8 cellular contexts compared by ENCODE assay signal in genomic region chr15:92069308-92070244, GRCh38.
DNase-seq lines count a peak whose midpoint lies in the region; ATAC-seq and TF ChIP-seq lines count a peak whose summit lies in the region.

No MANE protein-coding gene starts in this region.

- H3K4me1 Mint-ChIP-seq in naive thymus-derived CD4-positive, alpha-beta T cell, result peaks cover 19 to 67% (median 48%) of the 10 kb centered on the region in 7 donors

- H3K27ac ChIP-seq in naive thymus-derived CD4-positive, alpha-beta T cell (ENCODE audit: low read depth, low read length), result no peak overlapping the region
- H3K27ac ChIP-seq in tibial artery, result peak overlapping the region; percentile 67 to 74

- peak overlapping the region in 1 of 2 donors; percentile 19 for H3K4me3 ChIP-seq in cardiac fibroblast (replicated peaks in 1 of 2; ENCODE audit: low read depth in 2 of 2, low read length in 2 of 2)
- no peak overlapping the region for H3K4me3 ChIP-seq in naive thymus-derived CD4-positive, alpha-beta T cell (ENCODE audit: low read length)
- H3K4me3 ChIP-seq in tibial artery, result peak overlapping the region; percentile 37 to 48

- CTCF ChIA-PET in naive thymus-derived CD4-positive, alpha-beta T cell (lab: Charles Lee), result no interaction called here

- H3K27ac Mint-ChIP-seq in naive thymus-derived CD4-positive, alpha-beta T cell, result peak overlapping the region in 3 of 9 donors; percentile 28 to 84 (median 48)

- H3K27me3 Mint-ChIP-seq in naive thymus-derived CD4-positive, alpha-beta T cell, result peaks cover 0 to 2% (median 0%) of the 10 kb centered on the region in 5 donors

- peaks cover 3 to 5% of the 10 kb centered on the region in 2 donors for H3K4me1 ChIP-seq in naive thymus-derived CD4-positive, alpha-beta T cell (ENCODE audit: control insufficient read depth in 2 of 2, insufficient read depth in 2 of 2, low read length in 2 of 2)
- H3K4me1 ChIP-seq in tibial artery, result peaks cover 0 to 28% (median 7%) of the 10 kb centered on the region in 4 donors

- peak; percentile 50 for ATAC-seq in HG02981 (IDR thresholded peaks at IDR 0.05; ENCODE audit: unreplicated experiment)
- peak; percentile 84 for ATAC-seq in naive thymus-derived CD4-positive, alpha-beta T cell
- no peak for ATAC-seq in HG03469 (IDR thresholded peaks at IDR 0.05; ENCODE audit: unreplicated experiment)
- no peak for ATAC-seq in HG03139 (IDR thresholded peaks at IDR 0.05; ENCODE audit: unreplicated experiment)

- TF ChIP-seq CTCF in cardiac fibroblast (IDR thresholded peaks at IDR 0.05; ENCODE audit: low read depth, low read length), result no peak
- no peak for TF ChIP-seq CTCF in tibial artery (IDR thresholded peaks at IDR 0.05)

- POLR2A ChIA-PET in naive thymus-derived CD4-positive, alpha-beta T cell (lab: Charles Lee), result no interaction called here

- no peaks in the 10 kb centered on the region for H3K36me3 ChIP-seq in naive thymus-derived CD4-positive, alpha-beta T cell (ENCODE audit: control insufficient read depth in 2 of 3, insufficient read depth in 3 of 3, low read length in 3 of 3)
- no peaks in the 10 kb centered on the region for H3K36me3 ChIP-seq in tibial artery

- peaks cover 0 to under 1% (median 0%) of the 10 kb centered on the region in 11 donors for H3K9me3 Mint-ChIP-seq in naive thymus-derived CD4-positive, alpha-beta T cell

- intact Hi-C loops in naive thymus-derived CD4-positive, alpha-beta T cell (cut with micrococcal nuclease), result no loop called here
- intact Hi-C loops in tibial artery (cut with DNase I; ENCODE audit: low total_unique reads), result loop anchor here (10.0 kb wide), 2 partner anchors 185 to 365 kb away; no protein-coding TSS in a partner anchor

- peaks cover 0 to 1% (median 0%) of the 10 kb centered on the region in 5 donors for H3K36me3 Mint-ChIP-seq in naive thymus-derived CD4-positive, alpha-beta T cell

- peak overlapping the region in 7 of 10 donors; percentile 7 to 48 (median 42) for H3K4me3 Mint-ChIP-seq in naive thymus-derived CD4-positive, alpha-beta T cell

- H3K27me3 ChIP-seq in naive thymus-derived CD4-positive, alpha-beta T cell (ENCODE audit: control insufficient read depth in 2 of 2, insufficient read depth in 2 of 2, low read length in 2 of 2), result no peaks in the 10 kb centered on the region
- no peaks in the 10 kb centered on the region for H3K27me3 ChIP-seq in tibial artery

- DNase-seq in ELR (ENCODE audit: low read depth) (peak; percentile 46), T1000 (lab: John Stamatoyannopoulos, UW) (peak; percentile 49), cardiac fibroblast (ENCODE audit: low read depth in 2 of 2) (peak; percentile 69 to 85), tibial artery (peak; percentile 70 to 82)
- DNase-seq in naive thymus-derived CD4-positive, alpha-beta T cell, result peak in 1 of 9 donors; percentile 53

- H3K9me3 ChIP-seq in naive thymus-derived CD4-positive, alpha-beta T cell (ENCODE audit: control insufficient read depth in 2 of 3, low read length in 3 of 3), result no peaks in the 10 kb centered on the region
- H3K9me3 ChIP-seq in tibial artery, result no peaks in the 10 kb centered on the region

Comparison
In these comparisons a context has a peak if more than half of its experiments do, and no peak if none do; other contexts are left out.
1. ATAC-seq: peak in HG02981 (single experiment) and naive thymus-derived CD4-positive, alpha-beta T cell (single experiment); none in HG03469 (single experiment) and HG03139 (single experiment).